In the genomic region with DNA sequence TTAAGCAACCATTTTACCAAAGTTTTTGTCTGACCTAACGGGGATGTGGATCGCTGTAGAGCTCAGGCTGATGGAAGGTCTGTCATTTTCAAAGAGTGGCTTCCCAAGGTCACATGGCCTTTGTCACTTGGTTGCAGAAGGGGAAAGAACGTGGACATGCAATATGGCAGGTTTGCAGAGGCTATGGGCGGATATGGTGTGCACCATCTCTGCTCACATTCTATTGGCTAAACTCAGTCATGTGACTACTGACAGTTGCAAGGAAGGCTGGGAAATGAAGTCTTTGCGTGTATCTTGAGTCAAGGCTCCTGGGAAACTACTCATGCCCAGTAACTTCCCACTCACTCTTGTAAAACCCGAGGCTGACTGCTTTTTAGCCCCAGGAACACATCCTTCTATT, we compare ENCODE assay signal across 14 cellular contexts.
DNase-seq lines count a peak whose midpoint lies in the region; ATAC-seq lines count a peak whose summit lies in the region.
"Had no signal": no experiment of that assay in that cellular context is flagged by ENCODE, and none has a peak within 500 bp of the region (broad histone marks: within the 10 kb centered on the region; RNA-seq: fewer than 3 reads in every experiment).

No MANE protein-coding gene starts in this region.

- DNase-seq in ELF-1 (ENCODE audit: low read depth, low spot score) (peak; percentile 5), HT1080 (ENCODE audit: low read depth) (peak; percentile 74), RPMI7951 (ENCODE audit: low read depth) (peak; percentile 75), iPS DF 19.7 (ENCODE audit: low read depth, low spot score) (peak; percentile 25), hippocampal formation (lab: John Stamatoyannopoulos, UW) (no peak)
- DNase-seq: activated naive CD4-positive, alpha-beta T cell treated with anti-CD3 and anti-CD28 coated beads for 36 hours; brain microvascular endothelial cell; CD4-positive, alpha-beta memory T cell; foreskin keratinocyte; immature natural killer cell; NCI-H1092 treated with DMSO at 0.1 percent for 48 hours; pancreas had no signal

- ATAC-seq in GM21390 (IDR thresholded peaks at IDR 0.05; ENCODE audit: unreplicated experiment) (no peak), GM21619 (IDR thresholded peaks at IDR 0.05; ENCODE audit: unreplicated experiment) (no peak)
- ATAC-seq: foreskin keratinocyte, pancreas had no signal

Comparison
In these comparisons a context has a peak if more than half of its experiments do, and no peak if none do; other contexts are left out.
1. DNase-seq: peak in ELF-1 (single experiment), HT1080 (single experiment), RPMI7951 (single experiment) and iPS DF 19.7 (single experiment); none in hippocampal formation (0 of 2).